In the genomic region with DNA sequence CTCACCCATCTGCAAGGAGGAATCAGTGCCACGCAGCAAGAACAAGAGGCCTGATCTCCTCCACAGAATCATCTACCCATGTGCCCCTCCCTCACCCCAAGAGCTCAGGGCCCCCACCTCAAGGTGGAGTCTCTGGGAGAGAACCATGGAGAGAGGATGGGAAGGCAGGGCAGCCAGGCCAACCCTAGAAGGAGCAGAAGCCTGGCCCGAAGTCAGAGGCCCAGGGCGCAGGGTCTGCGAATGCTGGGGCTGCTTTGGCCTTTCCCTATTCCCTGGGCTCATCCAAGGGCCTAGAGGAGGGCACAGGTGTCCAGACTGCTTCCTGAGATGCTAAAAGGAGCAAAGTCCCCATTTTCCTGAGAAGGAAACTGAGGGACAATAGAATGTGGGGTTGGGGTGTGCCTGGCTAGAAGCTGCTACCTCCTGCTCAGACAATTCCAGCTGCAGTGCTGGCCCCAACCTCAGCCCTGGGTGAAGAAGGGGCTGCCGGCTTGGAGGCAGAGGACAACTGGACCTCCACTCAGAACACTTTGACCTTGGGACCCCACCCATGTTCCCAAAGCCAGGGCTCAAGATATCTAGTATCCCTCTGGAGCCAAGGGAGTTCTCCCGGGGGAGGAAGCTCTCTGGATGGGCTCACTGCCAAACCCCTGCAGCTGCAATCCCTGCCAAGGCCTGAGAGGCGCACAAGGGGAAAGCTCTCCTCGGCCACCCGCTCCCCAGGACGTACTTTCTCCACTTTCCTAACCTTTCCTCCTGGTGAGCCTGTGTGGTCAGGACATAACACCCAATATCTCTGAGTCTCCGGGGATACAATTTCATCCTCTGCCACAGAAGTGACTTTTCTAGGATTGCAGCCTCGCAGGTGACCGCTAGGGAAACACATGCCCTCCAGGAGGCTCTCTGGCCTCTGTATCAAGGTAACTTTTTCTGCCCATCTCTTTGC, we compare ENCODE assay signal across 8 cellular contexts. TPM values are rescaled to one million over a fixed set of nuclear protein-coding genes. Genes with fewer than 3 reads are reported as not detected.
DNase-seq lines count a peak whose midpoint lies in the region; ATAC-seq and TF ChIP-seq lines count a peak whose summit lies in the region.

No MANE protein-coding gene starts in this region.

- peaks cover 36% of the 10 kb centered on the region for H3K4me1 ChIP-seq in smooth muscle cell (ENCODE audit: low read depth)

- no peaks in the 10 kb centered on the region for H3K79me2 ChIP-seq in smooth muscle cell (ENCODE audit: low read depth)

- H3K27ac ChIP-seq in smooth muscle cell (ENCODE audit: low read depth): no peak overlapping the region

- H4K20me1 ChIP-seq in smooth muscle cell (ENCODE audit: low read depth): peaks cover 39% of the 10 kb centered on the region

- WGBS in smooth muscle cell (ENCODE audit: low lambda C conversion rate): 65% methylated on average over 13 of the region's 13 CpGs

- no peak overlapping the region for H2AFZ ChIP-seq in smooth muscle cell (ENCODE audit: low read depth)

- no peak overlapping the region for H3K4me3 ChIP-seq in smooth muscle cell

- peaks cover 6% of the 10 kb centered on the region for H3F3A ChIP-seq in smooth muscle cell (ENCODE audit: low read depth)

- peak; percentile 93 for DNase-seq in GM03348 (ENCODE audit: low spot score)
- DNase-seq in NCI-H187 treated with DMSO at 0.1 percent for 48 hours (lab: John Stamatoyannopoulos, UW): peak; percentile 59
- DNase-seq in amygdala (lab: John Stamatoyannopoulos, UW): peak in 45 of 56 donors; percentile 8 to 81 (median 47)
- peak; percentile 89 for DNase-seq in hepatic stellate cell (ENCODE audit: low spot score)
- DNase-seq in smooth muscle cell (lab: John Stamatoyannopoulos, UW; ENCODE audit: unreplicated experiment): peak; percentile 31
- DNase-seq in stimulated activated CD8-positive, alpha-beta memory T cell treated with anti-CD3 and anti-CD28 coated beads, Interleukin-4, amount 100 ng/mL, for 48 hours: no peak

- ATAC-seq in HG02798 (IDR thresholded peaks at IDR 0.05; ENCODE audit: poor library complexity, unreplicated experiment) (no peak), HG03439 (IDR thresholded peaks at IDR 0.05; ENCODE audit: unreplicated experiment) (no peak)

- no peak overlapping the region for H3K9ac ChIP-seq in smooth muscle cell (ENCODE audit: low read depth)

- TF ChIP-seq CTCF in smooth muscle cell (IDR thresholded peaks at IDR 0.05; ENCODE audit: borderline replicate concordance, insufficient read depth, poor library complexity, severe bottlenecking): peak; percentile 15

- no peaks in the 10 kb centered on the region for H3K36me3 ChIP-seq in smooth muscle cell (ENCODE audit: low read depth)

- H3K9me3 ChIP-seq in smooth muscle cell (replicated peaks; ENCODE audit: low read depth): no peaks in the 10 kb centered on the region

- H3K4me2 ChIP-seq in smooth muscle cell: no peak overlapping the region

- H3K27me3 ChIP-seq in smooth muscle cell (ENCODE audit: low read depth): peaks cover 8% of the 10 kb centered on the region

RNA-seq across cellular contexts. Expression of a gene that starts 16.6 kb away (rescaled TPM):
- 1.3 and 5.8 TPM in 2 replicates for total RNA-seq in smooth muscle cell
- 8.0 and 15.0 TPM in 2 replicates for polyA plus RNA-seq in smooth muscle cell

RNA-seq across cellular contexts. Expression of a gene that starts 17.4 kb away (rescaled TPM):
- 1.3 and 3.9 TPM in 2 replicates for total RNA-seq in smooth muscle cell
- polyA plus RNA-seq in smooth muscle cell: 0.72 and 2.8 TPM in 2 replicates
